In the genomic region with DNA sequence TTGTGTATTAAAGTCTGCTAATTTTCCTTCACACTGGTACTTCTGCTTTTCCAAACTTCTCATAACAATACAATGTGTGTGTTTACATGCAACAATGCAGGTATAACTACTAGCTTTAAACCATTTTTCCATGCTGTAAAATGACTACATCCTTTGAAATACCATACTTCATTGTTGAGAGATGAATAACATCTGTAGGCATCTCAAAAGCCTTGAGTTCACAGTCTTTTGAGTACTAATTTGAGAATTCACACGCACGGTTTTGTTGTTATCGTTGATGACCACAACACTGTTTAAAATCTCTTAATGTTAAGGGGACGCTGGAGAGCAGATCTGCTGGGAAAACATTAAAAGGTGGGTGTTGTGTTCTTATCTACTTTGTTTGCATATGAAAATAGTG, we compare ENCODE assay signal across 25 cellular contexts. TPM values are rescaled to one million over a fixed set of nuclear protein-coding genes. Genes with fewer than 3 reads are reported as not detected.
"Had no signal": no experiment of that assay in that cellular context is flagged by ENCODE, and none has a peak within 500 bp of the region (broad histone marks: within the 10 kb centered on the region; RNA-seq: fewer than 3 reads in every experiment).

No MANE protein-coding gene starts in this region.

- H3K9me3 ChIP-seq: Peyer's patch, SJSA1 had no signal

- H3K36me3 ChIP-seq: cardiac muscle cell, Peyer's patch, SJSA1 had no signal

- H3K4me1 ChIP-seq: Peyer's patch had no signal

- H3K27ac Mint-ChIP-seq: activated CD8-positive, alpha-beta T cell treated with anti-CD3 and anti-CD28 coated beads, Interleukin-2, amount 10 ng/mL, durations not matched to agents 7 days and 5 days; activated naive CD4-positive, alpha-beta T cell treated with anti-CD3 and anti-CD28 coated beads, Interleukin-2, amount 50 U/mL, for 24 hours; T-helper 1 cell treated with Interleukin-12 subunit alpha and Interleukin-12 subunit beta and Interleukin-4 antibody, amounts not matched to agents 30 μg/mL and 1 μg/mL, for 36 hours had no signal

- H3K4me3 ChIP-seq: cardiac muscle cell, Peyer's patch, SJSA1 had no signal

- H3K4me3 Mint-ChIP-seq: activated CD8-positive, alpha-beta T cell treated with anti-CD3 and anti-CD28 coated beads, Interleukin-2, amount 10 ng/mL, durations not matched to agents 7 days and 5 days; activated naive CD4-positive, alpha-beta T cell treated with anti-CD3 and anti-CD28 coated beads, Interleukin-2, amount 50 U/mL, for 24 hours; brain; T-helper 1 cell treated with Interleukin-12 subunit alpha and Interleukin-12 subunit beta and Interleukin-4 antibody, amounts not matched to agents 30 μg/mL and 1 μg/mL, for 36 hours had no signal

- ATAC-seq: activated CD8-positive, alpha-beta T cell treated with anti-CD3 and anti-CD28 coated beads, Interleukin-2, amount 10 ng/mL, durations not matched to agents 7 days and 5 days; SK-N-SH treated with all-trans-retinoic acid at 6 μM for 48 hours had no signal

- H3K27me3 ChIP-seq: cardiac muscle cell, Peyer's patch, SJSA1 had no signal

- H3K27ac ChIP-seq: cardiac muscle cell, Peyer's patch, RWPE1, SJSA1 had no signal

- DNase-seq: activated CD4-positive, alpha-beta T cell treated with anti-CD3 and anti-CD28 coated beads for 48 hours; activated CD4-positive, alpha-beta T cell treated with anti-CD3 and anti-CD28 coated beads, Interleukin-2, amount 50 U/mL, for 4 hours; activated CD4-positive, CD25-positive, alpha-beta regulatory T cell treated with anti-CD3 and anti-CD28 coated beads, Interleukin-2, amount 50 U/mL, for 72 hours; activated CD8-positive, alpha-beta memory T cell treated with anti-CD3 and anti-CD28 coated beads, Interleukin-2, amount 50 U/mL, for 48 hours; activated CD8-positive, alpha-beta T cell treated with anti-CD3 and anti-CD28 coated beads, Interleukin-2, amount 10 ng/mL, durations not matched to agents 7 days and 5 days; activated T-cell treated with anti-CD3 and anti-CD28 coated beads, Interleukin-2, amount 50 U/mL, for 1 hour; aorta; NCI-H1048; NCI-H146; NCI-H187 treated with DMSO at 0.1 percent for 48 hours; NCI-H2081 treated with DMSO at 0.1 percent for 48 hours; NCI-H446; NCI-H524 treated with DMSO at 0.1 percent for 48 hours; NCI-H82; Peyer's patch; Right ventricle myocardium superior; SW 1271 had no signal

- H3K36me3 Mint-ChIP-seq: activated naive CD4-positive, alpha-beta T cell treated with anti-CD3 and anti-CD28 coated beads, Interleukin-2, amount 50 U/mL, for 24 hours had no signal

- H3K27me3 Mint-ChIP-seq: activated naive CD4-positive, alpha-beta T cell treated with anti-CD3 and anti-CD28 coated beads, Interleukin-2, amount 50 U/mL, for 24 hours; brain had no signal

- H3K9me3 Mint-ChIP-seq: activated naive CD4-positive, alpha-beta T cell treated with anti-CD3 and anti-CD28 coated beads, Interleukin-2, amount 50 U/mL, for 24 hours; brain; T-helper 1 cell treated with Interleukin-12 subunit alpha and Interleukin-12 subunit beta and Interleukin-4 antibody, amounts not matched to agents 30 μg/mL and 1 μg/mL, for 36 hours had no signal

RNA-seq across cellular contexts. Expression of a gene that starts 37.4 kb away (rescaled TPM):
- total RNA-seq: OCI-LY7 had no signal
